22 cellular contexts compared by ENCODE assay signal in genomic region chr10:103590060-103590459, GRCh38.
A peak's percentile ranks its signal among the peaks of the same experiment; 100 is the strongest.
DNase-seq lines count a peak whose midpoint lies in the region; ATAC-seq, FAIRE-seq and TF ChIP-seq lines count a peak whose summit lies in the region.
"Had no signal": no experiment of that assay in that cellular context is flagged by ENCODE, and none has a peak within 500 bp of the region (broad histone marks: within the 10 kb centered on the region; RNA-seq: fewer than 3 reads in every experiment).

No MANE protein-coding gene starts in this region.

- no TSS peak for BruUV-seq in HepG2 (replicated peaks; lab: Mats Ljungman, UMichigan)

- no peak overlapping the region for H2BK5ac ChIP-seq in H1 (ENCODE audit: low read depth, low read length)

- H3K18ac ChIP-seq in H1 (ENCODE audit: extremely low read depth, low read length): no peak overlapping the region

- TF ChIP-seq CTCF in H1 (IDR thresholded peaks at IDR 0.05; ENCODE audit: control extremely low read depth in 1 of 3, insufficient read depth in 1 of 3, low read depth in 1 of 3, low read length in 3 of 3) (no peak), osteoblast (IDR thresholded peaks at IDR 0.05; ENCODE audit: extremely low read depth, low read depth, low read length) (no peak), uterus (IDR thresholded peaks at IDR 0.05) (no peak), GM13977 (IDR thresholded peaks at IDR 0.05; ENCODE audit: extremely low read depth, insufficient read depth, missing control alignments) (no peak), HepG2 (CRISPR knock-in tag; IDR thresholded peaks at IDR 0.05) (no peak)

- POLR2A ChIA-PET in H1 (lab: Charles Lee; ENCODE audit: partially characterized antibody): interaction anchor here (0.7 to 1.2 kb wide), 3 partner anchors 10 to 85 kb away, joined by 3 to 4 read pairs (median 3); no protein-coding TSS in a partner anchor
- POLR2A ChIA-PET in HepG2 (lab: Yijun Ruan, JAX): no interaction called here

- 94% methylated on average over 20 of the region's 20 CpGs; no CpG with 5 or more reads in 1 of the 2 experiments for WGBS in H1 (ENCODE audit: extremely low coverage in 1 of 2, insufficient coverage in 1 of 2, insufficient read length in 1 of 2, insufficient replicate concordance in 2 of 2, low coverage in 1 of 2, low lambda C conversion rate in 2 of 2, missing lambda C conversion rate in 1 of 2), 2 experiments
- 72% methylated on average over 6 of the region's 20 CpGs for WGBS in HepG2 (ENCODE audit: low lambda C conversion rate)

- ATAC-seq in HepG2: no peak
- ATAC-seq: CD8-positive, alpha-beta T cell had no signal

- H2AFZ ChIP-seq in H1 (ENCODE audit: low read length) (no peak overlapping the region), osteoblast (ENCODE audit: low read length) (no peak overlapping the region), Karpas-422 (ENCODE audit: low read length) (no peak overlapping the region), HepG2 (ENCODE audit: low read length) (no peak overlapping the region)

- H3K14ac ChIP-seq in H1 (ENCODE audit: insufficient read length): no peak overlapping the region

- TF ChIP-seq POLR2A in H1 (IDR thresholded peaks at IDR 0.05; ENCODE audit: control extremely low read depth in 1 of 2, low read depth in 2 of 2, low read length in 2 of 2) (no peak), uterus (IDR thresholded peaks at IDR 0.05) (no peak), HepG2 (IDR thresholded peaks at IDR 0.05; ENCODE audit: insufficient read depth in 1 of 2, low read depth in 2 of 2, low read length in 2 of 2) (no peak)

- peak overlapping the region; percentile 17; the same call in 1 of the 2 replicates for H4K8ac ChIP-seq in H1 (ENCODE audit: extremely low read depth, insufficient read depth, low read length)

- DNase-seq in H7 (peak; percentile 53), H1 (ENCODE audit: low read depth in 1 of 2, low spot score in 2 of 2) (no peak), osteoblast (ENCODE audit: insufficient read length, low spot score, missing footprints) (peak; percentile 75), uterus (no peak), Karpas-422 (no peak), GM13977 (ENCODE audit: low spot score) (no peak), HepG2 (ENCODE audit: low spot score) (no peak)
- DNase-seq: 8988T; ACHN; Caco-2; Calu3; CD4-positive, alpha-beta T cell; CD8-positive, alpha-beta T cell; DMS79 treated with DMSO at 0.1 percent for 48 hours; GF-D8 had no signal

- 0 out of 4 replicates have a peak, but pooled peaks cover 0 to 2% of the 10 kb centered on the region in 2 experiments for H3K9me3 ChIP-seq in H1 (ENCODE audit: insufficient read depth in 2 of 2, low read depth in 1 of 2, low read length in 1 of 2)
- no peaks in the 10 kb centered on the region for H3K9me3 ChIP-seq in osteoblast (ENCODE audit: low read depth, low read length)
- no peaks in the 10 kb centered on the region for H3K9me3 ChIP-seq in uterus
- H3K9me3 ChIP-seq in Karpas-422 (ENCODE audit: low read length): no peaks in the 10 kb centered on the region
- no peaks in the 10 kb centered on the region; the same call in 1 of the 2 replicates for H3K9me3 ChIP-seq in HepG2 (ENCODE audit: low read length)

- H3K4me2 ChIP-seq in H1 (ENCODE audit: insufficient read depth in 1 of 2, low read depth in 2 of 2, low read length in 2 of 2) (no peak overlapping the region), osteoblast (ENCODE audit: insufficient read depth, low read length) (no peak overlapping the region), Karpas-422 (ENCODE audit: low read depth, low read length, poor library complexity, severe bottlenecking) (no peak overlapping the region), HepG2 (ENCODE audit: low read depth, low read length) (no peak overlapping the region)
- H3K4me2 ChIP-seq: BLaER1 treated with 17β-estradiol and CSF1 and Interleukin-3, amounts not matched to agents 10 nM and 100 nM had no signal

- H3K9ac ChIP-seq in H1 (replicated peaks in 1 of 4; ENCODE audit: extremely low read depth in 1 of 4, low read depth in 3 of 4, low read length in 3 of 4) (no peak overlapping the region), Karpas-422 (ENCODE audit: low read length) (no peak overlapping the region), HepG2 (ENCODE audit: insufficient read depth, low read depth, low read length) (no peak overlapping the region)
- H3K9ac ChIP-seq: BLaER1 treated with 17β-estradiol and CSF1 and Interleukin-3, amounts not matched to agents 10 nM and 100 nM had no signal

- TF ChIP-seq EP300 in H1 (IDR thresholded peaks at IDR 0.05; ENCODE audit: borderline replicate concordance in 1 of 2, low read depth in 2 of 2, low read length in 2 of 2): no peak
- TF ChIP-seq EP300 in HepG2 (IDR thresholded peaks at IDR 0.05; ENCODE audit: low read depth in 2 of 2, low read length in 2 of 2): no peak
- no peak for TF ChIP-seq EP300 in HepG2 (CRISPR knock-in tag; IDR thresholded peaks at IDR 0.05; ENCODE audit: borderline replicate concordance)

- H2BK120ac ChIP-seq in H1 (replicated peaks; ENCODE audit: low read depth, low read length): no peak overlapping the region

- no peak overlapping the region for H3K4me3 ChIP-seq in H7 (ENCODE audit: insufficient read depth, low read depth, low read length)
- no peak overlapping the region for H3K4me3 ChIP-seq in H1 (ENCODE audit: extremely low read depth in 1 of 4, insufficient read depth in 2 of 4, low read depth in 3 of 4, low read length in 4 of 4)
- no peak overlapping the region for H3K4me3 ChIP-seq in osteoblast (ENCODE audit: insufficient read depth, low read length)
- no peak overlapping the region for H3K4me3 ChIP-seq in uterus
- no peak overlapping the region for H3K4me3 ChIP-seq in Karpas-422 (ENCODE audit: low read length)
- no peak overlapping the region for H3K4me3 ChIP-seq in HepG2 (replicated peaks in 1 of 3; ENCODE audit: insufficient read depth in 1 of 3, low read depth in 2 of 3, low read length in 3 of 3)
- H3K4me3 ChIP-seq: BLaER1 treated with 17β-estradiol and CSF1 and Interleukin-3, amounts not matched to agents 10 nM and 100 nM had no signal

- no peak overlapping the region for H4K91ac ChIP-seq in H1 (replicated peaks; ENCODE audit: insufficient read length, low read length)

- H2BK12ac ChIP-seq in H1 (ENCODE audit: low read depth, low read length): no peak overlapping the region

- H3K36me3 ChIP-seq in H7 (replicated peaks; ENCODE audit: control insufficient read depth, insufficient read depth, low read length) (no peaks in the 10 kb centered on the region), H1 (ENCODE audit: control insufficient read depth in 2 of 4, insufficient read depth in 4 of 4, low read length in 3 of 4) (no peaks in the 10 kb centered on the region), osteoblast (ENCODE audit: insufficient read depth, low read length) (no peaks in the 10 kb centered on the region), uterus (no peaks in the 10 kb centered on the region), Karpas-422 (ENCODE audit: insufficient read depth, low read length) (no peaks in the 10 kb centered on the region), HepG2 (replicated peaks in 1 of 2; ENCODE audit: control insufficient read depth in 1 of 2, insufficient read depth in 2 of 2, low read length in 2 of 2) (no peaks in the 10 kb centered on the region)

- no peaks in the 10 kb centered on the region for H3K79me2 ChIP-seq in H1 (ENCODE audit: control insufficient read depth in 1 of 2, insufficient read depth in 2 of 2, low read length in 2 of 2)
- H3K79me2 ChIP-seq in osteoblast (ENCODE audit: insufficient read depth, low read length): no peaks in the 10 kb centered on the region
- no peaks in the 10 kb centered on the region for H3K79me2 ChIP-seq in Karpas-422 (ENCODE audit: low read length)
- no peaks in the 10 kb centered on the region for H3K79me2 ChIP-seq in HepG2 (ENCODE audit: insufficient read depth, low read length)

- FAIRE-seq in H1 (lab: Jason Lieb, UNC): no peak
- FAIRE-seq in HepG2 (lab: Jason Lieb, UNC): no peak
- FAIRE-seq: A204.1, D721Med, G401.6, GM12891, GM18507 had no signal

- H3K4ac ChIP-seq in H1 (replicated peaks; ENCODE audit: insufficient read length, low read depth, low read length): no peak overlapping the region

- H3K4me1 ChIP-seq in H1 (replicated peaks in 1 of 4; ENCODE audit: control insufficient read depth in 3 of 4, insufficient read depth in 4 of 4, low read length in 3 of 4) (peaks cover 0 to 2% (median 0%) of the 10 kb centered on the region in 4 experiments; a peak in 1 of 7 replicates), osteoblast (ENCODE audit: insufficient read depth, low read length) (no peaks in the 10 kb centered on the region), uterus (no peaks in the 10 kb centered on the region), Karpas-422 (ENCODE audit: low read length) (no peaks in the 10 kb centered on the region), HepG2 (ENCODE audit: insufficient read depth, low read length) (peaks cover 9% of the 10 kb centered on the region)
- H3K4me1 ChIP-seq: Caco-2 had no signal

- H3K56ac ChIP-seq in H1 (replicated peaks; ENCODE audit: insufficient read length, low read depth, low read length): no peak overlapping the region

- H3K79me1 ChIP-seq in H1 (ENCODE audit: low read depth, low read length): no peaks in the 10 kb centered on the region

- no peak overlapping the region for H3K23ac ChIP-seq in H1 (ENCODE audit: insufficient read length)

- no peak overlapping the region for H2BK15ac ChIP-seq in H1 (ENCODE audit: low read length)

- in situ Hi-C loops in GM13977 (cut with MboI; ENCODE audit: low pct_unique_long_range_greater_than_20kb, low sequenced_read_pairs, unreplicated experiment): no loop called here
- in situ Hi-C loops in HepG2 (cut with HindIII; ENCODE audit: extremely low pct_ligation_motif_present, low pct_unique_long_range_greater_than_20kb): no loop called here

- H2AK5ac ChIP-seq in H1 (ENCODE audit: low read depth, low read length): no peak overlapping the region

- no peaks in the 10 kb centered on the region for H3K27me3 ChIP-seq in H7 (ENCODE audit: control insufficient read depth, insufficient read depth, low read length)
- H3K27me3 ChIP-seq in H1 (replicated peaks in 1 of 4; ENCODE audit: control insufficient read depth in 3 of 4, extremely low read depth in 1 of 4, insufficient read depth in 3 of 4, low read length in 3 of 4): no peaks in the 10 kb centered on the region
- H3K27me3 ChIP-seq in osteoblast (ENCODE audit: insufficient read depth, low read length): no peaks in the 10 kb centered on the region
- H3K27me3 ChIP-seq in uterus: no peaks in the 10 kb centered on the region
- H3K27me3 ChIP-seq in Karpas-422 (ENCODE audit: low read length): no peaks in the 10 kb centered on the region
- peaks cover 2 to 6% of the 10 kb centered on the region in 2 experiments; a peak in 1 of 5 replicates for H3K27me3 ChIP-seq in HepG2 (ENCODE audit: control insufficient read depth in 1 of 2, insufficient read depth in 2 of 2, low read length in 2 of 2)
- H3K27me3 ChIP-seq: BLaER1 treated with 17β-estradiol and CSF1 and Interleukin-3, amounts not matched to agents 10 nM and 100 nM had no signal

- H3K9me2 ChIP-seq in Karpas-422 (replicated peaks; ENCODE audit: insufficient read depth, low read length): no peaks in the 10 kb centered on the region

- H4K5ac ChIP-seq in H1 (ENCODE audit: insufficient read length, low read depth, low read length): no peak overlapping the region

- no peak for TF ChIP-seq RAD21 in H1 (IDR thresholded peaks at IDR 0.05 in 1 of 2, conservative IDR thresholded peaks at IDR 0.05 in 1 of 2; ENCODE audit: low read depth in 2 of 2, low read length in 2 of 2)
- TF ChIP-seq RAD21 in HepG2 (CRISPR knock-in tag; IDR thresholded peaks at IDR 0.05): no peak

- intact Hi-C loops in uterus (cut with DNase I; ENCODE audit: low total_unique reads) (no loop called here), HepG2 (cut with micrococcal nuclease; ENCODE audit: unreplicated experiment) (loop anchor here (10.0 kb wide), 1 partner anchor 105 kb away; no protein-coding TSS in a partner anchor)

- H4K20me1 ChIP-seq in H1 (replicated peaks in 1 of 2; ENCODE audit: control insufficient read depth in 1 of 2, insufficient read depth in 2 of 2, low read length in 2 of 2) (no peaks in the 10 kb centered on the region), osteoblast (ENCODE audit: insufficient read depth, low read length) (peaks cover 9% of the 10 kb centered on the region), Karpas-422 (ENCODE audit: insufficient read depth, low read depth, low read length) (0 out of 2 replicates have a peak, but pooled peaks cover 4% of the 10 kb centered on the region), HepG2 (ENCODE audit: insufficient read depth, low read length) (no peaks in the 10 kb centered on the region)

- CTCF ChIA-PET in H1 (lab: Charles Lee; ENCODE audit: partially characterized antibody) (interaction anchor here (0.7 to 19.1 kb wide), 15 partner anchors 9 to 277 kb away, joined by 3 to 448 read pairs (median 4); no protein-coding TSS in a partner anchor), HepG2 (lab: Yijun Ruan, JAX; ENCODE audit: low intra/inter-chr PET ratio, low total read pairs) (no interaction called here)

- no peaks in the 10 kb centered on the region for H3K23me2 ChIP-seq in H1 (ENCODE audit: low read depth, low read length)

- no peak overlapping the region for H3K27ac ChIP-seq in H1 (ENCODE audit: low read depth, low read length)
- no peak overlapping the region for H3K27ac ChIP-seq in osteoblast (ENCODE audit: low read depth, low read length)
- H3K27ac ChIP-seq in uterus: peak overlapping the region; percentile 13 to 26
- H3K27ac ChIP-seq in Karpas-422 (ENCODE audit: low read length): no peak overlapping the region
- no peak overlapping the region for H3K27ac ChIP-seq in HepG2 (ENCODE audit: extremely low read length, insufficient read depth, low read length)
- H3K27ac ChIP-seq: BLaER1 treated with 17β-estradiol and CSF1 and Interleukin-3, amounts not matched to agents 10 nM and 100 nM; C4-2B had no signal

- no peak overlapping the region for H2BK20ac ChIP-seq in H1 (ENCODE audit: low read length)

Comparison
In these comparisons a context has a peak if more than half of its experiments do, and no peak if none do; other contexts are left out.
1. DNase-seq: peak in H7 (single experiment) and osteoblast (single experiment); none in H1 (0 of 2), uterus (0 of 2), Karpas-422 (single experiment), GM13977 (single experiment) and HepG2 (single experiment).
2. H3K27ac ChIP-seq: peak in uterus (2 of 2); none in H1 (single experiment), osteoblast (single experiment), Karpas-422 (single experiment) and HepG2 (single experiment).